ENCODE assay signal across 9 cellular contexts in genomic region chr10:50512743-50513416, GRCh38.
DNase-seq lines count a peak whose midpoint lies in the region; ATAC-seq and TF ChIP-seq lines count a peak whose summit lies in the region.
"Had no signal": no experiment of that assay in that cellular context is flagged by ENCODE, and none has a peak within 500 bp of the region (broad histone marks: within the 10 kb centered on the region; RNA-seq: fewer than 3 reads in every experiment).

No MANE protein-coding gene starts in this region.

- H3K9me3 ChIP-seq in effector memory CD4-positive, alpha-beta T cell (ENCODE audit: control insufficient read depth, low read length), result no peaks in the 10 kb centered on the region
- H3K9me3 ChIP-seq in upper lobe of right lung, result no peaks in the 10 kb centered on the region
- H3K9me3 ChIP-seq in BE2C, result no peaks in the 10 kb centered on the region

- intact Hi-C loops in upper lobe of right lung (cut with DNase I), result no loop called here

- H3K27ac ChIP-seq in effector memory CD4-positive, alpha-beta T cell (ENCODE audit: insufficient read depth, low read length, poor library complexity, severe bottlenecking), result no peak overlapping the region
- H3K27ac ChIP-seq in upper lobe of right lung, result no peak overlapping the region

- TF ChIP-seq CTCF in GM20000 (IDR thresholded peaks at IDR 0.05; ENCODE audit: extremely low read depth, missing control alignments), result no peak
- TF ChIP-seq CTCF in upper lobe of right lung (IDR thresholded peaks at IDR 0.05), result no peak
- TF ChIP-seq CTCF in BE2C (IDR thresholded peaks at IDR 0.05; ENCODE audit: low read depth, low read length), result no peak

- DNase-seq in GM20000 (ENCODE audit: low spot score) (peak; percentile 45), upper lobe of right lung (no peak), BE2C (no peak), cortex of kidney (lab: John Stamatoyannopoulos, UW) (no peak), COR-L47 (lab: John Stamatoyannopoulos, UW) (no peak)
- peak in 1 of 3 donors; percentile 10 for DNase-seq in effector memory CD4-positive, alpha-beta T cell
- DNase-seq: NCI-H774 had no signal

- H3K27me3 ChIP-seq in effector memory CD4-positive, alpha-beta T cell (replicated peaks; ENCODE audit: control insufficient read depth, insufficient read depth, low read length, poor library complexity, severe bottlenecking), result no peaks in the 10 kb centered on the region
- H3K27me3 ChIP-seq in upper lobe of right lung (no peaks in the 10 kb centered on the region), BE2C (no peaks in the 10 kb centered on the region)

- no peaks in the 10 kb centered on the region for H3K36me3 ChIP-seq in effector memory CD4-positive, alpha-beta T cell (ENCODE audit: control insufficient read depth, insufficient read depth, low read length)
- no peaks in the 10 kb centered on the region for H3K36me3 ChIP-seq in upper lobe of right lung
- no peaks in the 10 kb centered on the region for H3K36me3 ChIP-seq in BE2C

- peak overlapping the region; percentile 16 for H3K4me3 ChIP-seq in effector memory CD4-positive, alpha-beta T cell (ENCODE audit: insufficient read depth, low read depth, low read length, poor library complexity, severe bottlenecking)
- H3K4me3 ChIP-seq in upper lobe of right lung (no peak overlapping the region), BE2C (ENCODE audit: low read depth, low read length) (no peak overlapping the region)

- ATAC-seq in GM18499 (IDR thresholded peaks at IDR 0.05; ENCODE audit: insufficient read depth, unreplicated experiment) (peak; percentile 35), HG03354 (IDR thresholded peaks at IDR 0.05; ENCODE audit: poor library complexity, severe bottlenecking, unreplicated experiment) (peak; percentile 37), upper lobe of right lung (no peak)

- H3K4me1 ChIP-seq in effector memory CD4-positive, alpha-beta T cell (ENCODE audit: control insufficient read depth, insufficient read depth, low read length, poor library complexity, severe bottlenecking), result peaks cover 29% of the 10 kb centered on the region
- peaks cover 3% of the 10 kb centered on the region for H3K4me1 ChIP-seq in upper lobe of right lung
- peaks cover 5% of the 10 kb centered on the region for H3K4me1 ChIP-seq in BE2C
